In genomic region chr22:28817919-28818859, GRCh38 we compare ENCODE assay signal across 8 cellular contexts. TPM values are rescaled to one million over a fixed set of nuclear protein-coding genes. Genes with fewer than 3 reads are reported as not detected.
DNase-seq lines count a peak whose midpoint lies in the region; ATAC-seq, FAIRE-seq and TF ChIP-seq lines count a peak whose summit lies in the region.

No MANE protein-coding gene starts in this region.

- DNase-seq in DMS79 (lab: John Stamatoyannopoulos, UW): peak; percentile 83
- peak; percentile 25 for DNase-seq in NCI-H2107 (lab: John Stamatoyannopoulos, UW)
- DNase-seq in pancreas: peak; percentile 80 to 97 (median 92)
- DNase-seq in NCI-H1694 (lab: John Stamatoyannopoulos, UW): no peak
- DNase-seq in putamen (ENCODE audit: low spot score): no peak

- H3K4me1 ChIP-seq in duodenal mucosa (ENCODE audit: control insufficient read depth in 1 of 2, insufficient read depth in 2 of 2, low read length in 2 of 2) (peaks cover 24 to 27% of the 10 kb centered on the region in 2 donors), pancreas (peaks cover 49 to 87% (median 82%) of the 10 kb centered on the region in 3 donors)

- TF ChIP-seq CTCF in pancreas (IDR thresholded peaks at IDR 0.05): no peak

- peak overlapping the region; percentile 64 for H3K27ac ChIP-seq in duodenal mucosa (ENCODE audit: low read depth, low read length)
- peak overlapping the region; percentile 83 to 89 (median 86) for H3K27ac ChIP-seq in pancreas

- no peaks in the 10 kb centered on the region for H3K27me3 ChIP-seq in duodenal mucosa (ENCODE audit: control insufficient read depth in 1 of 2, insufficient read depth in 2 of 2, low read length in 2 of 2)
- H3K27me3 ChIP-seq in pancreas: no peaks in the 10 kb centered on the region

- ATAC-seq in pancreas: peak; percentile 54 to 77 (median 74)
- no peak for ATAC-seq in GM21528 (IDR thresholded peaks at IDR 0.05; ENCODE audit: low FRiP score, unreplicated experiment)
- no peak for ATAC-seq in GM21390 (IDR thresholded peaks at IDR 0.05; ENCODE audit: unreplicated experiment)

- H3K9me3 ChIP-seq in duodenal mucosa (ENCODE audit: control insufficient read depth in 1 of 2, low read length in 2 of 2) (no peaks in the 10 kb centered on the region), pancreas (no peaks in the 10 kb centered on the region)

- 32 to 42% methylated on average over 14 of the region's 14 CpGs for WGBS in pancreas, 2 donors

- intact Hi-C loops in pancreas (cut with DNase I): no loop called here

- peak overlapping the region in 1 of 2 donors; percentile 29 for H3K9ac ChIP-seq in duodenal mucosa (ENCODE audit: low read depth in 1 of 2, low read length in 2 of 2)

- H3K4me3 ChIP-seq in duodenal mucosa (ENCODE audit: low read depth in 1 of 2, low read length in 2 of 2) (no peak overlapping the region), pancreas (no peak overlapping the region)

- H3K36me3 ChIP-seq in duodenal mucosa (ENCODE audit: control insufficient read depth in 1 of 2, insufficient read depth in 2 of 2, low read length in 2 of 2) (no peaks in the 10 kb centered on the region), pancreas (no peaks in the 10 kb centered on the region)

- no peak for FAIRE-seq in pancreas (lab: Jason Lieb, UNC)

RNA-seq across cellular contexts. Expression of gene XBP1, which starts 17.8 kb away (rescaled TPM):
- total RNA-seq in pancreas: 100 to 1,000 TPM; 505 to 974 (median 718) TPM
- polyA plus RNA-seq in pancreas: 100 to 1,000 TPM; 178 to 250 TPM

RNA-seq across cellular contexts. Expression of gene CCDC117, which starts 45.7 kb away (rescaled TPM):
- total RNA-seq in pancreas: 10 to 100 TPM in 3 of 6 donors, 1 to 10 TPM in 3; 7.8 to 15.7 (median 10.0) TPM
- polyA plus RNA-seq in pancreas: 1 to 10 TPM; 5.1 to 5.3 TPM

Comparison
In these comparisons a context has a peak if more than half of its experiments do, and no peak if none do; other contexts are left out.
1. DNase-seq: peak in DMS79 (single experiment), NCI-H2107 (single experiment) and pancreas (6 of 6); none in NCI-H1694 (single experiment) and putamen (single experiment).
2. ATAC-seq: peak in pancreas (4 of 4); none in GM21528 (single experiment) and GM21390 (single experiment).